8 cellular contexts compared by ENCODE assay signal in the genomic region with DNA sequence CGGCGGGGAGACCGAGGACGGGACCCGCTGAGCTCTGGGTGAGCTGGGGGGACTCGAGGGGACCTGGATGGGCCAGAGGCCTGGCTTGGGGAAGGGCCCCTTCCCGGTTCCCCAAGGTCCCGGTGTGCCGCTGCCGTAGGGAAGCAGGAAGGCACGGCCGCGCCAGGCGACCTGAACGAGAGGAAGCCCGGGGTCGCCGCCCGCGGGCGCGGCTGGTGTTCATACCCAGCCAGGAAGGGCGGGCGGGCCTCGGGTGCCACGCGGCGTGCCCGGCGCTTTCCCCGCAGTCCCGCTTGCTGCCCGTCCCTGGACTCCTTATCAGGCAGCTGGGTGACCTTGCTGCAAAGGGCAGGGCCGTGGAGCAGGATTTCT. TPM values are rescaled to one million over a fixed set of nuclear protein-coding genes. Genes with fewer than 3 reads are reported as not detected.
DNase-seq lines count a peak whose midpoint lies in the region; ATAC-seq and TF ChIP-seq lines count a peak whose summit lies in the region.

No MANE protein-coding gene starts in this region.

- H3K27ac Mint-ChIP-seq in activated naive CD8-positive, alpha-beta T cell treated with anti-CD3 and anti-CD28 coated beads, Interleukin-2, amount 50 U/mL, for 24 hours = peak overlapping the region; percentile 35

- POLR2A ChIA-PET in GM10248 (lab: Yijun Ruan, JAX) = no interaction called here

- H3K27me3 ChIP-seq in left lung = peaks cover 0 to 16% of the 10 kb centered on the region in 2 donors
- no peaks in the 10 kb centered on the region for H3K27me3 ChIP-seq in testis

- ATAC-seq in HG03571 (IDR thresholded peaks at IDR 0.05; ENCODE audit: unreplicated experiment) (peak; percentile 8), left lung (peak; percentile 45), GM19395 (IDR thresholded peaks at IDR 0.05; ENCODE audit: unreplicated experiment) (no peak)
- ATAC-seq in activated naive CD8-positive, alpha-beta T cell treated with anti-CD3 and anti-CD28 coated beads, Interleukin-2, amount 50 U/mL, for 24 hours = peak; percentile 9

- CTCF ChIA-PET in GM10248 (lab: Yijun Ruan, JAX) = interaction anchor here (0.7 to 3.6 kb wide), 25 partner anchors 8 to 448 kb away, joined by 3 to 29 read pairs (median 4); a partner anchor contains a TSS

- H3K4me1 Mint-ChIP-seq in activated naive CD8-positive, alpha-beta T cell treated with anti-CD3 and anti-CD28 coated beads, Interleukin-2, amount 50 U/mL, for 24 hours = peaks cover 12% of the 10 kb centered on the region

- no peak for TF ChIP-seq POLR2A in testis (IDR thresholded peaks at IDR 0.05)

- intact Hi-C loops in left lung (cut with DNase I) = no loop called here
- intact Hi-C loops in testis (cut with DNase I; ENCODE audit: low total_unique reads) = no loop called here

- no peaks in the 10 kb centered on the region for H3K9me3 Mint-ChIP-seq in activated naive CD8-positive, alpha-beta T cell treated with anti-CD3 and anti-CD28 coated beads, Interleukin-2, amount 50 U/mL, for 24 hours

- TF ChIP-seq CTCF in GM10248 (IDR thresholded peaks at IDR 0.05; ENCODE audit: control extremely low read depth, extremely low read depth, low read depth, missing control alignments) = no peak
- TF ChIP-seq CTCF in left lung (IDR thresholded peaks at IDR 0.05) = no peak
- TF ChIP-seq CTCF in testis (IDR thresholded peaks at IDR 0.05) = no peak

- H3K36me3 ChIP-seq in left lung (no peaks in the 10 kb centered on the region), testis (ENCODE audit: low read depth, missing control alignments) (no peaks in the 10 kb centered on the region)

- H3K4me3 ChIP-seq in left lung (peak overlapping the region; percentile 42 to 43), testis (peak overlapping the region; percentile 45 to 47)

- H3K4me3 Mint-ChIP-seq in activated naive CD8-positive, alpha-beta T cell treated with anti-CD3 and anti-CD28 coated beads, Interleukin-2, amount 50 U/mL, for 24 hours = peak overlapping the region; percentile 55

- H3K36me3 Mint-ChIP-seq in activated naive CD8-positive, alpha-beta T cell treated with anti-CD3 and anti-CD28 coated beads, Interleukin-2, amount 50 U/mL, for 24 hours (ENCODE audit: low read depth) = no peaks in the 10 kb centered on the region

- 2 to 9% methylated on average over 6 to 16 of the region's 34 CpGs for WGBS in testis, 2 donors

- H3K4me1 ChIP-seq in left lung (peaks cover 6 to 15% of the 10 kb centered on the region in 2 donors), testis (no peaks in the 10 kb centered on the region)

- H3K27me3 Mint-ChIP-seq in activated naive CD8-positive, alpha-beta T cell treated with anti-CD3 and anti-CD28 coated beads, Interleukin-2, amount 50 U/mL, for 24 hours = peaks cover 2% of the 10 kb centered on the region

- H3K9me3 ChIP-seq in left lung (no peaks in the 10 kb centered on the region), testis (no peaks in the 10 kb centered on the region)

- peak; percentile 49 for DNase-seq in GM10248 (ENCODE audit: extremely low spot score)
- peak; percentile 45 for DNase-seq in activated naive CD8-positive, alpha-beta T cell treated with anti-CD3 and anti-CD28 coated beads, Interleukin-2, amount 50 U/mL, for 24 hours
- DNase-seq in left lung = peak in 1 of 2 donors; percentile 90
- peak; percentile 19 for DNase-seq in testis
- no peak for DNase-seq in LoVo (ENCODE audit: low spot score)
- no peak for DNase-seq in HCEC 1CT

- H3K27ac ChIP-seq in left lung (peak overlapping the region; percentile 13 to 58), testis (peak overlapping the region in 1 of 2 donors; percentile 58)

RNA-seq across cellular contexts. Expression of a gene that starts 38.0 kb away (rescaled TPM):
- total RNA-seq in left lung (1 to 10 TPM; 9.3 to 9.5 TPM), testis (10 to 100 TPM; 19.4 to 25.0 TPM)
- 15.4 TPM for polyA plus RNA-seq in testis (ENCODE audit: insufficient read depth, low read depth, low replicate concordance)

Comparison
In these comparisons a context has a peak if more than half of its experiments do, and no peak if none do; other contexts are left out.
1. DNase-seq: peak in GM10248 (single experiment), activated naive CD8-positive, alpha-beta T cell treated with anti-CD3 and anti-CD28 coated beads, Interleukin-2, amount 50 U/mL, for 24 hours (single experiment) and testis (single experiment); none in LoVo (single experiment) and HCEC 1CT (single experiment).